Comparison of ENCODE assay signal across 8 cellular contexts in genomic region chr10:119139464-119140067, GRCh38. TPM values are rescaled to one million over a fixed set of nuclear protein-coding genes. Genes with fewer than 3 reads are reported as not detected.
DNase-seq lines count a peak whose midpoint lies in the region; ATAC-seq and TF ChIP-seq lines count a peak whose summit lies in the region.

No MANE protein-coding gene starts in this region.

- H3K4me3 ChIP-seq in IMR-90 (ENCODE audit: insufficient read depth, low read depth, low read length) (no peak overlapping the region), colonic mucosa (no peak overlapping the region), mesendoderm (ENCODE audit: low read length) (no peak overlapping the region), tibial nerve (no peak overlapping the region)

- TF ChIP-seq CTCF in IMR-90 (conservative IDR thresholded peaks at IDR 0.05; ENCODE audit: low read depth, low read length) (peak; percentile 66), colonic mucosa (IDR thresholded peaks at IDR 0.05) (no peak), tibial nerve (IDR thresholded peaks at IDR 0.05) (peak; percentile 28 to 54 (median 34))

- DNase-seq in D341Med (ENCODE audit: low spot score) (peak; percentile 57), IMR-90 (peak; percentile 35), colonic mucosa (peak; percentile 25), mesendoderm (peak; percentile 54), tibial nerve (ENCODE audit: low spot score in 2 of 2) (peak in 1 of 2 donors; percentile 20), DMS114 treated with DMSO at 0.1 percent for 48 hours (lab: John Stamatoyannopoulos, UW; ENCODE audit: unreplicated experiment) (no peak)
- peak in 3 of 4 experiments; percentile 14 to 30 (median 20) for DNase-seq in activated CD4-positive, CD25-positive, alpha-beta regulatory T cell (lab: John Stamatoyannopoulos, UW)

- H2BK120ac ChIP-seq in IMR-90 (ENCODE audit: low read depth, low read length) (no peak overlapping the region), mesendoderm (ENCODE audit: low read depth, low read length) (no peak overlapping the region)

- H3K18ac ChIP-seq in IMR-90 (ENCODE audit: low read depth, low read length) (no peak overlapping the region), mesendoderm (ENCODE audit: low read length) (no peak overlapping the region)

- H2AK5ac ChIP-seq in IMR-90 (ENCODE audit: low read depth, low read length), result peak overlapping the region; percentile 63; the same call in 1 of the 2 replicates
- peak overlapping the region; percentile 74 for H2AK5ac ChIP-seq in mesendoderm (ENCODE audit: low read length)

- peak overlapping the region; percentile 20; the same call in 1 of the 2 replicates for H4K91ac ChIP-seq in IMR-90 (ENCODE audit: insufficient read depth, low read depth, low read length)

- no peak overlapping the region for H2BK20ac ChIP-seq in IMR-90 (ENCODE audit: low read depth, low read length)

- H3K9me3 ChIP-seq in IMR-90 (ENCODE audit: control insufficient read depth, insufficient read depth, low read length) (no peaks in the 10 kb centered on the region), colonic mucosa (no peaks in the 10 kb centered on the region), tibial nerve (no peaks in the 10 kb centered on the region)

- peaks cover 5% of the 10 kb centered on the region; the same call in 1 of the 2 replicates for H3K36me3 ChIP-seq in IMR-90 (ENCODE audit: control insufficient read depth, insufficient read depth, low read length)
- H3K36me3 ChIP-seq in colonic mucosa, result no peaks in the 10 kb centered on the region
- H3K36me3 ChIP-seq in mesendoderm (ENCODE audit: control insufficient read depth, insufficient read depth, low read length), result peaks cover 1% of the 10 kb centered on the region
- H3K36me3 ChIP-seq in tibial nerve, result peaks cover 0 to 36% (median 0%) of the 10 kb centered on the region in 3 donors

- ATAC-seq in IMR-90 (ENCODE audit: low read depth), result peak; percentile 61
- ATAC-seq in HG03565 (IDR thresholded peaks at IDR 0.05; ENCODE audit: unreplicated experiment), result no peak

- H3K79me1 ChIP-seq in IMR-90 (ENCODE audit: low read depth in 1 of 2, low read length in 2 of 2) (peaks cover 0 to 9% of the 10 kb centered on the region in 2 experiments; a peak in 2 of 4 replicates), mesendoderm (ENCODE audit: low read length) (no peaks in the 10 kb centered on the region)

- H4K5ac ChIP-seq in IMR-90 (ENCODE audit: low read depth, low read length) (no peak overlapping the region), mesendoderm (ENCODE audit: low read length) (no peak overlapping the region)

- H4K8ac ChIP-seq in IMR-90 (ENCODE audit: low read depth in 2 of 2, low read length in 2 of 2) (no peak overlapping the region), mesendoderm (ENCODE audit: low read depth, low read length) (no peak overlapping the region)

- no peak overlapping the region for H3K4me2 ChIP-seq in IMR-90 (ENCODE audit: low read depth, low read length)
- H3K4me2 ChIP-seq in mesendoderm (ENCODE audit: low read length), result no peak overlapping the region

- TF ChIP-seq RAD21 in IMR-90 (IDR thresholded peaks at IDR 0.05; ENCODE audit: low read length), result peak; percentile 80

- dilution Hi-C loops in IMR-90 (cut with HindIII; ENCODE audit: low sequenced_read_pairs, unreplicated experiment), result no loop called here

- H3K27me3 ChIP-seq in IMR-90 (ENCODE audit: control insufficient read depth, insufficient read depth, low read length) (no peaks in the 10 kb centered on the region), colonic mucosa (no peaks in the 10 kb centered on the region), mesendoderm (ENCODE audit: insufficient read depth, low read length, poor library complexity) (no peaks in the 10 kb centered on the region), tibial nerve (no peaks in the 10 kb centered on the region)

- H3K23ac ChIP-seq in IMR-90 (ENCODE audit: low read depth, low read length), result no peak overlapping the region
- no peak overlapping the region for H3K23ac ChIP-seq in mesendoderm (ENCODE audit: low read length)

- no peaks in the 10 kb centered on the region for H4K20me1 ChIP-seq in IMR-90 (ENCODE audit: insufficient read depth, low read length)

- H2BK5ac ChIP-seq in IMR-90 (ENCODE audit: low read depth, low read length, poor library complexity, severe bottlenecking), result no peak overlapping the region
- no peak overlapping the region for H2BK5ac ChIP-seq in mesendoderm (ENCODE audit: low read length)

- H3K4ac ChIP-seq in IMR-90 (ENCODE audit: low read depth, low read length), result no peak overlapping the region
- no peak overlapping the region for H3K4ac ChIP-seq in mesendoderm (ENCODE audit: low read depth, low read length)

- no peak overlapping the region for H2AK9ac ChIP-seq in IMR-90 (replicated peaks; ENCODE audit: low read depth, low read length, poor library complexity)

- no TSS peak for BruUV-seq in IMR-90 (replicated peaks; lab: Mats Ljungman, UMichigan)

- H2BK15ac ChIP-seq in IMR-90 (ENCODE audit: low read depth, low read length) (no peak overlapping the region), mesendoderm (replicated peaks; ENCODE audit: low read depth) (no peak overlapping the region)

- intact Hi-C loops in IMR-90 (cut with micrococcal nuclease), result loop anchor here (5.0 kb wide), 1 partner anchor 308 kb away; no protein-coding TSS in a partner anchor
- intact Hi-C loops in colonic mucosa (cut with DNase I), result no loop called here

- H3K9me1 ChIP-seq in IMR-90 (ENCODE audit: insufficient read depth, low read length), result peaks cover 5% of the 10 kb centered on the region; the same call in 1 of the 2 replicates

- H2AFZ ChIP-seq in IMR-90 (replicated peaks; ENCODE audit: low read length, poor library complexity), result peak overlapping the region; percentile 32

- TF ChIP-seq POLR2A in IMR-90 (IDR thresholded peaks at IDR 0.05; ENCODE audit: low read depth, low read length) (no peak), tibial nerve (IDR thresholded peaks at IDR 0.05) (no peak)

- TF ChIP-seq EP300 in tibial nerve (IDR thresholded peaks at IDR 0.05), result no peak

- no peaks in the 10 kb centered on the region for H3K79me2 ChIP-seq in mesendoderm (ENCODE audit: control insufficient read depth, insufficient read depth, low read length)

- H3K27ac ChIP-seq in IMR-90 (ENCODE audit: insufficient read depth, low read length) (no peak overlapping the region), colonic mucosa (no peak overlapping the region), mesendoderm (ENCODE audit: low read depth, low read length) (no peak overlapping the region), tibial nerve (no peak overlapping the region)

- WGBS in IMR-90 (ENCODE audit: extremely low coverage in 2 of 2, insufficient read length in 1 of 2), 2 experiments, result 86% methylated on average over 8 of the region's 13 CpGs; no CpG with 5 or more reads in 1 of the 2 experiments
- no CpG with 5 or more reads among the region's 13 CpGs for WGBS in mesendoderm (ENCODE audit: extremely low coverage, insufficient coverage, low lambda C conversion rate)
- WGBS in tibial nerve, 2 donors, result 83% methylated on average over 13 of the region's 13 CpGs

- no peak overlapping the region for H3K14ac ChIP-seq in IMR-90 (replicated peaks; ENCODE audit: low read depth, low read length)

- in situ Hi-C loops in IMR-90 (cut with MboI; ENCODE audit: low sequenced_read_pairs), result no loop called here

- CTCF ChIA-PET in IMR-90 (lab: Yijun Ruan, JAX), result interaction anchor here (0.6 kb wide), 1 partner anchor 30 kb away, joined by 7 read pairs; no protein-coding TSS in a partner anchor

- H3K4me1 ChIP-seq in IMR-90 (ENCODE audit: control insufficient read depth, insufficient read depth, low read length) (peaks cover 4% of the 10 kb centered on the region; the same call in 1 of the 2 replicates), colonic mucosa (no peaks in the 10 kb centered on the region), mesendoderm (ENCODE audit: control insufficient read depth, low read depth, low read length) (peaks cover 2% of the 10 kb centered on the region), tibial nerve (peaks cover 0 to 12% (median 6%) of the 10 kb centered on the region in 4 donors)

- H3K9ac ChIP-seq in IMR-90 (ENCODE audit: low read depth, low read length) (no peak overlapping the region), colonic mucosa (ENCODE audit: low read depth in 2 of 2, low read length in 2 of 2) (no peak overlapping the region), mesendoderm (ENCODE audit: low read length) (no peak overlapping the region)

- POLR2A ChIA-PET in IMR-90 (lab: Charles Lee; ENCODE audit: unreplicated experiment), result no interaction called here

- H3K56ac ChIP-seq in IMR-90 (ENCODE audit: extremely low read depth, insufficient read depth, low read length) (no peak overlapping the region), mesendoderm (ENCODE audit: low read length) (no peak overlapping the region)

RNA-seq across cellular contexts. Expression of gene SFXN4, which starts 25.9 kb away (rescaled TPM):
- 10.6 and 12.0 TPM in 2 replicates for total RNA-seq in IMR-90 (2012; rRNA removed)
- polyA plus RNA-seq in IMR-90 (2012; rRNA removed), result 10.6 and 12.5 TPM in 2 replicates
- 5.4 and 6.0 TPM in 2 replicates for polyA plus RNA-seq in IMR-90 (2012; cell fraction: cytosol; rRNA removed)
- polyA plus RNA-seq in IMR-90 (2012; cell fraction: nucleus; rRNA removed; ENCODE audit: low replicate concordance), result 6.3 and 26.3 TPM in 2 replicates
- total RNA-seq in colonic mucosa, result 10 to 100 TPM; 29.4 to 37.2 TPM
- 40.0 TPM for polyA plus RNA-seq in mesendoderm (2013, experiment 1 of 2)
- 39.8 TPM for polyA plus RNA-seq in mesendoderm (2013, experiment 2 of 2)
- 100 to 1,000 TPM in 1 of 4 donors, 10 to 100 TPM in 3; 12.7 to 301 (median 19.1) TPM for total RNA-seq in tibial nerve

RNA-seq across cellular contexts. Expression of gene DENND10, which starts 35.7 kb away (rescaled TPM):
- 80.3 and 81.4 TPM in 2 replicates for total RNA-seq in IMR-90 (2012; rRNA removed)
- 39.6 and 50.9 TPM in 2 replicates for polyA plus RNA-seq in IMR-90 (2012; rRNA removed)
- polyA plus RNA-seq in IMR-90 (2012; cell fraction: cytosol; rRNA removed), result 25.5 and 41.7 TPM in 2 replicates
- polyA plus RNA-seq in IMR-90 (2012; cell fraction: nucleus; rRNA removed; ENCODE audit: low replicate concordance), result 19.3 and 58.1 TPM in 2 replicates
- 10 to 100 TPM; 23.3 to 42.7 TPM for total RNA-seq in colonic mucosa
- polyA plus RNA-seq in mesendoderm (2013, experiment 1 of 2), result 59.7 TPM
- polyA plus RNA-seq in mesendoderm (2013, experiment 2 of 2), result 60.9 TPM
- 10 to 100 TPM; 23.3 to 51.0 (median 43.4) TPM for total RNA-seq in tibial nerve

RNA-seq across cellular contexts. Expression of gene PRDX3, which starts 39.0 kb away (rescaled TPM):
- total RNA-seq in IMR-90 (2012; rRNA removed), result 169 and 195 TPM in 2 replicates
- 173 and 187 TPM in 2 replicates for polyA plus RNA-seq in IMR-90 (2012; rRNA removed)
- 60.3 and 63.2 TPM in 2 replicates for polyA plus RNA-seq in IMR-90 (2012; cell fraction: cytosol; rRNA removed)
- 17.7 and 85.4 TPM in 2 replicates for polyA plus RNA-seq in IMR-90 (2012; cell fraction: nucleus; rRNA removed; ENCODE audit: low replicate concordance)
- total RNA-seq in colonic mucosa, result 100 to 1,000 TPM; 147 to 156 TPM
- polyA plus RNA-seq in mesendoderm (2013, experiment 1 of 2), result 163 TPM
- polyA plus RNA-seq in mesendoderm (2013, experiment 2 of 2), result 181 TPM
- total RNA-seq in tibial nerve, result 10 to 100 TPM; 79.5 to 93.3 (median 84.2) TPM

RNA-seq across cellular contexts. Expression of gene EIF3A, which starts 58.9 kb away (rescaled TPM):
- total RNA-seq in IMR-90 (2012; rRNA removed), result 145 and 156 TPM in 2 replicates
- polyA plus RNA-seq in IMR-90 (2012; rRNA removed), result 39.1 and 49.6 TPM in 2 replicates
- polyA plus RNA-seq in IMR-90 (2012; cell fraction: cytosol; rRNA removed), result 11.3 and 13.5 TPM in 2 replicates
- 7.7 and 33.1 TPM in 2 replicates for polyA plus RNA-seq in IMR-90 (2012; cell fraction: nucleus; rRNA removed; ENCODE audit: low replicate concordance)
- 100 to 1,000 TPM; 124 to 127 TPM for total RNA-seq in colonic mucosa
- polyA plus RNA-seq in mesendoderm (2013, experiment 1 of 2), result 166 TPM
- 166 TPM for polyA plus RNA-seq in mesendoderm (2013, experiment 2 of 2)
- total RNA-seq in tibial nerve, result 10 to 100 TPM; 78.8 to 95.4 (median 94.8) TPM
